ENCODE assay signal across 26 cellular contexts in the genomic region with DNA sequence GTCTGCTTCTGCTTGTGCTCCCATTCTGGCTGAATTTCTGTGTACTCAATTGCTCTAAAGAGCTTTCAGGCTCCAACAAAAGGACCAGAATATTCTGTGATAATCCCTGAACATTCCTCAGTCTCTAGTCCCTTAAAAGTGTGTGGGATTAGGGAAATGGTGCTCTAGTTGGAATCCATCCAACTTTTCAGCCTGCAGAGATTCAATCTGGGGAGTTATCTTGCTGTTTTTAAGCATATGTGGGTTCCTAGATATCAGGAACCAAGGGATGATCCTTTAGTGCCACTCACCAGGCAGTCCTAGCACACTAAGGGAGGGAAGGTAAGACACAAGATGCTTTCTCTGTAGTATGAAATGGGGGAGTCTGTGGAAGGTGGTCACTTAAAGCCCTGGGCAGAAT.
"Had no signal": no experiment of that assay in that cellular context is flagged by ENCODE, and none has a peak within 500 bp of the region (broad histone marks: within the 10 kb centered on the region; RNA-seq: fewer than 3 reads in every experiment).

No MANE protein-coding gene starts in this region.

- ATAC-seq: left cardiac atrium; lower lobe of right lung; naive thymus-derived CD4-positive, alpha-beta T cell; pancreas; psoas muscle; right lobe of liver had no signal

- H3K36me3 Mint-ChIP-seq: immature natural killer cell; naive thymus-derived CD4-positive, alpha-beta T cell had no signal

- H3K4me1 ChIP-seq: left ventricle myocardium inferior, right lobe of liver had no signal

- FAIRE-seq: colon, kidney, pancreas, urothelium cell line had no signal

- H3K9me3 ChIP-seq: left ventricle myocardium inferior, lower lobe of right lung, pancreas, psoas muscle, right lobe of liver, spleen, stomach, thoracic aorta, transverse colon had no signal

- H3K4me1 Mint-ChIP-seq: immature natural killer cell had no signal

- H3K27ac Mint-ChIP-seq: immature natural killer cell; naive thymus-derived CD4-positive, alpha-beta T cell had no signal

- H3K36me3 ChIP-seq: left ventricle myocardium inferior, lower lobe of right lung, pancreas, right lobe of liver, spleen, stomach, thoracic aorta, transverse colon had no signal

- H3K4me3 ChIP-seq: left ventricle myocardium inferior, lower lobe of right lung, pancreas, psoas muscle, right lobe of liver, spleen, stomach, thoracic aorta, transverse colon had no signal

- H3K27ac ChIP-seq: foreskin keratinocyte, left ventricle myocardium inferior, lower lobe of right lung, pancreas, psoas muscle, right lobe of liver, stomach, thoracic aorta, transverse colon had no signal

- H3K27me3 ChIP-seq: foreskin keratinocyte, pancreas, right lobe of liver, spleen, stomach, transverse colon had no signal

- H3K4me3 Mint-ChIP-seq: immature natural killer cell; naive thymus-derived CD4-positive, alpha-beta T cell had no signal

- H3K9me3 Mint-ChIP-seq: immature natural killer cell; naive thymus-derived CD4-positive, alpha-beta T cell had no signal

- DNase-seq: dermis blood vessel endothelial cell; erythroblast; immature natural killer cell; kidney; left cardiac atrium; left ventricle myocardium inferior; lower lobe of right lung; mesenchymal stem cell; naive thymus-derived CD4-positive, alpha-beta T cell; nucleus accumbens; pancreas; psoas muscle; retina; right lobe of liver; spleen; stimulated activated CD4-positive, alpha-beta T cell treated with anti-CD3 and anti-CD28 coated beads, Interleukin-15, amount 100 ng/mL, for 24 hours; stimulated activated CD4-positive, alpha-beta T cell treated with anti-CD3 and anti-CD28 coated beads, Interleukin-1b, Interleukin-23, amount 100 ng/mL, for 48 hours; stimulated activated CD4-positive, alpha-beta T cell treated with anti-CD3 and anti-CD28 coated beads, Interleukin-4, amount 100 ng/mL, for 24 hours; stimulated activated naive CD4-positive, alpha-beta T cell; stomach; substantia nigra; transverse colon had no signal
